In genomic region chr5:132487841-132488555, GRCh38 we compare ENCODE assay signal across 1 cellular context.
TF ChIP-seq lines count a peak whose summit lies in the region.

No MANE protein-coding gene starts in this region.

TF ChIP-seq in HepG2, 621 proteins besides CTCF, POLR2A, EP300 and RAD21:
- TF ChIP-seq KLF13 (CRISPR knock-in tag; IDR thresholded peaks at IDR 0.05) = no peak
- TF ChIP-seq, protein P1, sequence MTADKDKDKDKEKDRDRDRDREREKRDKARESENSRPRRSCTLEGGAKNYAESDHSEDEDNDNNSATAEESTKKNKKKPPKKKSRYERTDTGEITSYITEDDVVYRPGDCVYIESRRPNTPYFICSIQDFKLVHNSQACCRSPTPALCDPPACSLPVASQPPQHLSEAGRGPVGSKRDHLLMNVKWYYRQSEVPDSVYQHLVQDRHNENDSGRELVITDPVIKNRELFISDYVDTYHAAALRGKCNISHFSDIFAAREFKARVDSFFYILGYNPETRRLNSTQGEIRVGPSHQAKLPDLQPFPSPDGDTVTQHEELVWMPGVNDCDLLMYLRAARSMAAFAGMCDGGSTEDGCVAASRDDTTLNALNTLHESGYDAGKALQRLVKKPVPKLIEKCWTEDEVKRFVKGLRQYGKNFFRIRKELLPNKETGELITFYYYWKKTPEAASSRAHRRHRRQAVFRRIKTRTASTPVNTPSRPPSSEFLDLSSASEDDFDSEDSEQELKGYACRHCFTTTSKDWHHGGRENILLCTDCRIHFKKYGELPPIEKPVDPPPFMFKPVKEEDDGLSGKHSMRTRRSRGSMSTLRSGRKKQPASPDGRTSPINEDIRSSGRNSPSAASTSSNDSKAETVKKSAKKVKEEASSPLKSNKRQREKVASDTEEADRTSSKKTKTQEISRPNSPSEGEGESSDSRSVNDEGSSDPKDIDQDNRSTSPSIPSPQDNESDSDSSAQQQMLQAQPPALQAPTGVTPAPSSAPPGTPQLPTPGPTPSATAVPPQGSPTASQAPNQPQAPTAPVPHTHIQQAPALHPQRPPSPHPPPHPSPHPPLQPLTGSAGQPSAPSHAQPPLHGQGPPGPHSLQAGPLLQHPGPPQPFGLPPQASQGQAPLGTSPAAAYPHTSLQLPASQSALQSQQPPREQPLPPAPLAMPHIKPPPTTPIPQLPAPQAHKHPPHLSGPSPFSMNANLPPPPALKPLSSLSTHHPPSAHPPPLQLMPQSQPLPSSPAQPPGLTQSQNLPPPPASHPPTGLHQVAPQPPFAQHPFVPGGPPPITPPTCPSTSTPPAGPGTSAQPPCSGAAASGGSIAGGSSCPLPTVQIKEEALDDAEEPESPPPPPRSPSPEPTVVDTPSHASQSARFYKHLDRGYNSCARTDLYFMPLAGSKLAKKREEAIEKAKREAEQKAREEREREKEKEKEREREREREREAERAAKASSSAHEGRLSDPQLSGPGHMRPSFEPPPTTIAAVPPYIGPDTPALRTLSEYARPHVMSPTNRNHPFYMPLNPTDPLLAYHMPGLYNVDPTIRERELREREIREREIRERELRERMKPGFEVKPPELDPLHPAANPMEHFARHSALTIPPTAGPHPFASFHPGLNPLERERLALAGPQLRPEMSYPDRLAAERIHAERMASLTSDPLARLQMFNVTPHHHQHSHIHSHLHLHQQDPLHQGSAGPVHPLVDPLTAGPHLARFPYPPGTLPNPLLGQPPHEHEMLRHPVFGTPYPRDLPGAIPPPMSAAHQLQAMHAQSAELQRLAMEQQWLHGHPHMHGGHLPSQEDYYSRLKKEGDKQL (CRISPR knock-in tag; IDR thresholded peaks at IDR 0.05; ENCODE audit: low read depth) = no peak
- TF ChIP-seq ZNF33A (CRISPR knock-in tag; IDR thresholded peaks at IDR 0.05; ENCODE audit: borderline replicate concordance) = no peak
- no peak for TF ChIP-seq ZNF691 (CRISPR knock-in tag; IDR thresholded peaks at IDR 0.05; ENCODE audit: borderline replicate concordance, low read depth)
- TF ChIP-seq ZNF713 (CRISPR knock-in tag; IDR thresholded peaks at IDR 0.05) = no peak
- no peak for TF ChIP-seq HHEX (CRISPR knock-in tag; IDR thresholded peaks at IDR 0.05)
- no peak for TF ChIP-seq FIP1L1 (IDR thresholded peaks at IDR 0.05; ENCODE audit: borderline replicate concordance, insufficient read depth, low read depth, low read length)
TF ChIP-seq in HepG2: peak in this region for 0.
